ENCODE assay signal across 27 cellular contexts in the genomic region with DNA sequence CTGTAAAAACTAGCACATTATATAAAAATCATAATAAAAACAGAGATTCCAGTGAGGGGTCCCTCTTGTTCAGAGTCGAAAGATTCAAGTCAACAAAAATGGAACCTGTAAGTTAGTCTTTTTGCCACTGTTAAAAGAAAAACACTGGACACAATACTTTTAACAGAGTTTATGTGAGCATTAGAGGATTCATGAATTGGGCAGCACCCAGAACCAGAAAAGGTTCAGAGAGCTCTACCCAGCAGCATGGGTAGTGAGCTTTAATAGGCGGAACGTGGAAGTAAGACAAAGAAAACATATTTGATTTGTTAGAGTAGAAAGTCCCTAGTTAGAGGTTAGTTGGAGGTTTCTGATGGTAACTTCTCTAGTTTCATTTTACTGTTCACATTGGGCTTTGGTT.
DNase-seq lines count a peak whose midpoint lies in the region; TF ChIP-seq lines count a peak whose summit lies in the region.
"Had no signal": no experiment of that assay in that cellular context is flagged by ENCODE, and none has a peak within 500 bp of the region (broad histone marks: within the 10 kb centered on the region; RNA-seq: fewer than 3 reads in every experiment).

No MANE protein-coding gene starts in this region.

- no peaks in the 10 kb centered on the region for H3K36me3 ChIP-seq in HEK293 (ENCODE audit: control insufficient read depth in 2 of 2, insufficient read depth in 1 of 2, low read length in 2 of 2)
- H3K36me3 ChIP-seq: BE2C; BLaER1; BLaER1 treated with 17β-estradiol and CSF1 and Interleukin-3, amounts not matched to agents 10 nM and 100 nM had no signal

- CTCF ChIA-PET in HEK293 (lab: Yijun Ruan, JAX) = no interaction called here

- POLR2A ChIA-PET in HEK293 (lab: Yijun Ruan, JAX) = no interaction called here

- H3K9me3 ChIP-seq in HEK293 (ENCODE audit: control insufficient read depth, insufficient read depth, low read depth, low read length) = no peaks in the 10 kb centered on the region
- H3K9me3 ChIP-seq: A549, BE2C, Caco-2 had no signal

- DNase-seq in MV-4-11 (lab: John Stamatoyannopoulos, UW) = no peak
- DNase-seq: 8988T; ACHN; AML-193; BE2C; C1 segment of cervical spinal cord; Caco-2; Calu3; CD4-positive, alpha-beta memory T cell; CD4-positive, alpha-beta T cell; CD4-positive, CD25-positive, alpha-beta regulatory T cell; CD8-positive, alpha-beta memory T cell; CD8-positive, alpha-beta T cell; COR-L47; DMS 273 treated with DMSO at 0.1 percent for 48 hours; DMS153; DMS53; DMS79; DMS79 treated with DMSO at 0.1 percent for 48 hours; DND-41; EL had no signal

- H3K4me1 ChIP-seq in HEK293 (ENCODE audit: control insufficient read depth, insufficient read depth, low read length) = no peaks in the 10 kb centered on the region
- H3K4me1 ChIP-seq: A549; BE2C; BLaER1; BLaER1 treated with 17β-estradiol and CSF1 and Interleukin-3, amounts not matched to agents 10 nM and 100 nM; Caco-2 had no signal

- TF ChIP-seq CTCF in HEK293 (tag by site-specific recombination; IDR thresholded peaks at IDR 0.05) = no peak

- H3K27ac ChIP-seq in HEK293 (ENCODE audit: extremely low read depth, low read depth, low read length) = no peak overlapping the region
- H3K27ac ChIP-seq: 22Rv1; A549; BLaER1; BLaER1 treated with 17β-estradiol and CSF1 and Interleukin-3, amounts not matched to agents 10 nM and 100 nM; C4-2B had no signal

- no peak overlapping the region for H3K4me3 ChIP-seq in HEK293 (ENCODE audit: low read depth, low read length)
- H3K4me3 ChIP-seq: A549; BLaER1; BLaER1 treated with 17β-estradiol and CSF1 and Interleukin-3, amounts not matched to agents 10 nM and 100 nM had no signal

TF ChIP-seq in HEK293, 187 proteins besides CTCF, POLR2A, EP300 and RAD21:
- TF ChIP-seq ZNF555 (tag by site-specific recombination; conservative IDR thresholded peaks at IDR 0.05) (no peak), ZNF549 (tag by site-specific recombination; IDR thresholded peaks at IDR 0.05) (peak; percentile 94), ZNF544 (tag by site-specific recombination; IDR thresholded peaks at IDR 0.05) (no peak)
- TF ChIP-seq, protein P1, sequence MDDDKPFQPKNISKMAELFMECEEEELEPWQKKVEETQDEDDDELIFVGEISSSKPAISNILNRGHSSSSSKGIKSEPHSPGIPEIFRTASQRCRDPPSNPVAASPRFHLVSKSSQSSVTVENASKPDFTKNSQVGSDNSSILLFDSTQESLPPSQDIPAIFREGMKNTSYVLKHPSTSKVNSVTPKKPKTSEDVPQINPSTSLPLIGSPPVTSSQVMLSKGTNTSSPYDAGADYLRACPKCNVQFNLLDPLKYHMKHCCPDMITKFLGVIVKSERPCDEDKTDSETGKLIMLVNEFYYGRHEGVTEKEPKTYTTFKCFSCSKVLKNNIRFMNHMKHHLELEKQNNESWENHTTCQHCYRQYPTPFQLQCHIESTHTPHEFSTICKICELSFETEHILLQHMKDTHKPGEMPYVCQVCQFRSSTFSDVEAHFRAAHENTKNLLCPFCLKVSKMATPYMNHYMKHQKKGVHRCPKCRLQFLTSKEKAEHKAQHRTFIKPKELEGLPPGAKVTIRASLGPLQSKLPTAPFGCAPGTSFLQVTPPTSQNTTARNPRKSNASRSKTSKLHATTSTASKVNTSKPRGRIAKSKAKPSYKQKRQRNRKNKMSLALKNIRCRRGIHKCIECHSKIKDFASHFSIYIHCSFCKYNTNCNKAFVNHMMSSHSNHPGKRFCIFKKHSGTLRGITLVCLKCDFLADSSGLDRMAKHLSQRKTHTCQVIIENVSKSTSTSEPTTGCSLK (tag by site-specific recombination; IDR thresholded peaks at IDR 0.05) = no peak
